Comparison of ENCODE assay signal across 18 cellular contexts in genomic region chr10:62188021-62188616, GRCh38.
DNase-seq lines count a peak whose midpoint lies in the region; ATAC-seq and TF ChIP-seq lines count a peak whose summit lies in the region.
"Had no signal": no experiment of that assay in that cellular context is flagged by ENCODE, and none has a peak within 500 bp of the region (broad histone marks: within the 10 kb centered on the region; RNA-seq: fewer than 3 reads in every experiment).

No MANE protein-coding gene starts in this region.

- CTCF ChIA-PET in activated CD8-positive, alpha-beta T cell treated with anti-CD3 and anti-CD28 coated beads for 36 hours (lab: Charles Lee) = interaction anchor here (1.0 to 7.1 kb wide), 5 partner anchors 9 to 282 kb away, joined by 3 to 46 read pairs (median 4); no protein-coding TSS in a partner anchor
- CTCF ChIA-PET in activated CD8-positive, alpha-beta T cell treated with anti-CD3 and anti-CD28 coated beads, Interleukin-2, amount 10 ng/mL, durations not matched to agents 7 days and 5 days (lab: Charles Lee) = interaction anchor here (1.0 kb wide), 1 partner anchor 149 kb away, joined by 3 read pairs; no protein-coding TSS in a partner anchor
- CTCF ChIA-PET in IMR-90 (lab: Yijun Ruan, JAX) = no interaction called here

- no peak overlapping the region for H2BK5ac ChIP-seq in IMR-90 (ENCODE audit: low read depth, low read length, poor library complexity, severe bottlenecking)

- no peak overlapping the region for H2BK120ac ChIP-seq in IMR-90 (ENCODE audit: low read depth, low read length)

- POLR2A ChIA-PET in activated CD8-positive, alpha-beta T cell treated with anti-CD3 and anti-CD28 coated beads for 36 hours (lab: Charles Lee) = interaction anchor here (0.8 to 1.9 kb wide), 9 partner anchors 10 to 286 kb away, joined by 3 to 12 read pairs (median 4); no protein-coding TSS in a partner anchor
- POLR2A ChIA-PET in activated CD8-positive, alpha-beta T cell treated with anti-CD3 and anti-CD28 coated beads, Interleukin-2, amount 10 ng/mL, durations not matched to agents 7 days and 5 days (lab: Charles Lee) = interaction anchor here (0.6 to 1.7 kb wide), 2 partner anchors 139 to 142 kb away, joined by 3 to 7 read pairs; no protein-coding TSS in a partner anchor
- POLR2A ChIA-PET in IMR-90 (lab: Charles Lee; ENCODE audit: unreplicated experiment) = no interaction called here

- H3K36me3 ChIP-seq in IMR-90 (ENCODE audit: control insufficient read depth, insufficient read depth, low read length) = no peaks in the 10 kb centered on the region
- H3K36me3 ChIP-seq: vagina had no signal

- H3K9ac ChIP-seq in IMR-90 (ENCODE audit: low read depth, low read length) = no peak overlapping the region
- H3K9ac ChIP-seq: parathyroid adenoma had no signal

- H3K27me3 ChIP-seq in IMR-90 (ENCODE audit: control insufficient read depth, insufficient read depth, low read length) = no peaks in the 10 kb centered on the region
- H3K27me3 ChIP-seq: vagina had no signal

- H3K36me3 Mint-ChIP-seq in activated CD8-positive, alpha-beta T cell treated with anti-CD3 and anti-CD28 coated beads for 36 hours (ENCODE audit: low read depth) = peaks cover 31% of the 10 kb centered on the region
- H3K36me3 Mint-ChIP-seq in activated CD8-positive, alpha-beta T cell treated with anti-CD3 and anti-CD28 coated beads, Interleukin-2, amount 10 ng/mL, durations not matched to agents 7 days and 5 days (ENCODE audit: low read depth) = peaks cover 32% of the 10 kb centered on the region
- H3K36me3 Mint-ChIP-seq in activated T-helper 2 cell treated with anti-CD3 and anti-CD28 coated beads, Interferon-gamma antibody, Interleukin-2, Interleukin-4, amounts not matched to agents 10 μg/mL and 5 μg/mL and 100 μg/mL, durations not matched to agents 14 hours and 24 hours and 36 hours (ENCODE audit: low read depth) = peaks cover 19% of the 10 kb centered on the region
- H3K36me3 Mint-ChIP-seq: naive B cell had no signal

- H3K9me3 Mint-ChIP-seq in activated CD8-positive, alpha-beta T cell treated with anti-CD3 and anti-CD28 coated beads for 36 hours = peaks cover 9% of the 10 kb centered on the region
- H3K9me3 Mint-ChIP-seq in activated CD8-positive, alpha-beta T cell treated with anti-CD3 and anti-CD28 coated beads, Interleukin-2, amount 10 ng/mL, durations not matched to agents 7 days and 5 days (ENCODE audit: insufficient read depth) = peaks cover 9% of the 10 kb centered on the region
- H3K9me3 Mint-ChIP-seq in activated T-helper 2 cell treated with anti-CD3 and anti-CD28 coated beads, Interferon-gamma antibody, Interleukin-2, Interleukin-4, amounts not matched to agents 10 μg/mL and 5 μg/mL and 100 μg/mL, durations not matched to agents 14 hours and 24 hours and 36 hours = peaks cover 4% of the 10 kb centered on the region
- H3K9me3 Mint-ChIP-seq: activated B cell treated with CpG ODN at 0.5 μM for 24 hours, naive B cell had no signal

- no peak overlapping the region for H4K8ac ChIP-seq in IMR-90 (ENCODE audit: low read depth in 2 of 2, low read length in 2 of 2)

- no TSS peak for BruUV-seq in IMR-90 (replicated peaks; lab: Mats Ljungman, UMichigan)

- 0 out of 3 replicates have a peak overlapping the region, but pooled peaks have one; percentile 34 for H2BK15ac ChIP-seq in IMR-90 (ENCODE audit: low read depth, low read length)

- TF ChIP-seq CTCF in activated CD8-positive, alpha-beta T cell treated with anti-CD3 and anti-CD28 coated beads for 36 hours (IDR thresholded peaks at IDR 0.05) = no peak
- no peak for TF ChIP-seq CTCF in IMR-90 (conservative IDR thresholded peaks at IDR 0.05; ENCODE audit: low read depth, low read length)

- no CpG with 5 or more reads among the region's 8 CpGs for WGBS in IMR-90 (ENCODE audit: extremely low coverage in 2 of 2, insufficient read length in 1 of 2), 2 experiments

- DNase-seq in activated CD8-positive, alpha-beta T cell treated with anti-CD3 and anti-CD28 coated beads for 36 hours = no peak
- DNase-seq in activated CD8-positive, alpha-beta T cell treated with anti-CD3 and anti-CD28 coated beads, Interleukin-2, amount 10 ng/mL, durations not matched to agents 7 days and 5 days = no peak
- DNase-seq in IMR-90 (no peak), substantia nigra (lab: John Stamatoyannopoulos, UW) (no peak), NCI-H2227 treated with DMSO at 0.1 percent for 48 hours (lab: John Stamatoyannopoulos, UW) (no peak)
- DNase-seq in activated T-helper 2 cell treated with anti-CD3 and anti-CD28 coated beads, Interferon-gamma antibody, Interleukin-2, Interleukin-4, amounts not matched to agents 10 μg/mL and 5 μg/mL and 100 μg/mL, durations not matched to agents 14 hours and 24 hours and 36 hours (ENCODE audit: low spot score) = no peak
- peak; percentile 44 for DNase-seq in stimulated activated CD8-positive, alpha-beta memory T cell treated with anti-CD3 and anti-CD28 coated beads, Interleukin-4, amount 100 ng/mL, for 48 hours
- DNase-seq: activated B cell treated with CpG ODN at 0.5 μM for 24 hours, H7, left cardiac atrium, mesenchymal stem cell, naive B cell, NCI-H1417 treated with DMSO at 0.1 percent for 48 hours, NCI-H82 had no signal

- H3K27ac Mint-ChIP-seq in activated CD8-positive, alpha-beta T cell treated with anti-CD3 and anti-CD28 coated beads for 36 hours = peak overlapping the region; percentile 99
- no peak overlapping the region for H3K27ac Mint-ChIP-seq in activated CD8-positive, alpha-beta T cell treated with anti-CD3 and anti-CD28 coated beads, Interleukin-2, amount 10 ng/mL, durations not matched to agents 7 days and 5 days
- peak overlapping the region; percentile 96 for H3K27ac Mint-ChIP-seq in activated T-helper 2 cell treated with anti-CD3 and anti-CD28 coated beads, Interferon-gamma antibody, Interleukin-2, Interleukin-4, amounts not matched to agents 10 μg/mL and 5 μg/mL and 100 μg/mL, durations not matched to agents 14 hours and 24 hours and 36 hours
- H3K27ac Mint-ChIP-seq: activated B cell treated with CpG ODN at 0.5 μM for 24 hours had no signal

- intact Hi-C loops in activated CD8-positive, alpha-beta T cell treated with anti-CD3 and anti-CD28 coated beads for 36 hours (cut with micrococcal nuclease) = loop anchor here (1.0 to 5.0 kb wide), 2 partner anchors 142 to 246 kb away; no protein-coding TSS in a partner anchor
- intact Hi-C loops in IMR-90 (cut with micrococcal nuclease) = no loop called here
- intact Hi-C loops in activated T-helper 2 cell treated with anti-CD3 and anti-CD28 coated beads, Interferon-gamma antibody, Interleukin-2, Interleukin-4, amounts not matched to agents 10 μg/mL and 5 μg/mL and 100 μg/mL, durations not matched to agents 14 hours and 24 hours and 36 hours (cut with micrococcal nuclease) = loop anchor here (5.0 to 10.0 kb wide), 5 partner anchors 403 to 1077 kb away; partner anchors contain the start of gene EGR2

- dilution Hi-C loops in IMR-90 (cut with HindIII; ENCODE audit: low sequenced_read_pairs, unreplicated experiment) = no loop called here

- no peak overlapping the region for H2AK9ac ChIP-seq in IMR-90 (replicated peaks; ENCODE audit: low read depth, low read length, poor library complexity)

- no peak overlapping the region for H3K14ac ChIP-seq in IMR-90 (replicated peaks; ENCODE audit: low read depth, low read length)

- ATAC-seq in activated CD8-positive, alpha-beta T cell treated with anti-CD3 and anti-CD28 coated beads for 36 hours = peak; percentile 60
- ATAC-seq in activated CD8-positive, alpha-beta T cell treated with anti-CD3 and anti-CD28 coated beads, Interleukin-2, amount 10 ng/mL, durations not matched to agents 7 days and 5 days = no peak
- ATAC-seq in IMR-90 (ENCODE audit: low read depth) = no peak
- no peak for ATAC-seq in HG03039 (IDR thresholded peaks at IDR 0.05; ENCODE audit: unreplicated experiment)
- ATAC-seq: left cardiac atrium had no signal

- no peak for TF ChIP-seq RAD21 in IMR-90 (IDR thresholded peaks at IDR 0.05; ENCODE audit: low read length)

- in situ Hi-C loops in IMR-90 (cut with MboI; ENCODE audit: low sequenced_read_pairs) = no loop called here

- no peak overlapping the region for H3K4me3 ChIP-seq in IMR-90 (ENCODE audit: insufficient read depth, low read depth, low read length)
- H3K4me3 ChIP-seq: vagina had no signal

- TF ChIP-seq POLR2A in IMR-90 (IDR thresholded peaks at IDR 0.05; ENCODE audit: low read depth, low read length) = no peak

- H2AFZ ChIP-seq in IMR-90 (replicated peaks; ENCODE audit: low read length, poor library complexity) = no peak overlapping the region
- H2AFZ ChIP-seq: parathyroid adenoma had no signal

- no peak overlapping the region for H4K91ac ChIP-seq in IMR-90 (ENCODE audit: insufficient read depth, low read depth, low read length)

- no peak overlapping the region for H2AK5ac ChIP-seq in IMR-90 (ENCODE audit: low read depth, low read length)

- H3K23ac ChIP-seq in IMR-90 (ENCODE audit: low read depth, low read length) = no peak overlapping the region

- H3K56ac ChIP-seq in IMR-90 (ENCODE audit: extremely low read depth, insufficient read depth, low read length) = no peak overlapping the region

- H2BK20ac ChIP-seq in IMR-90 (ENCODE audit: low read depth, low read length) = no peak overlapping the region

- H3K4me1 ChIP-seq in IMR-90 (ENCODE audit: control insufficient read depth, insufficient read depth, low read length) = no peaks in the 10 kb centered on the region
- H3K4me1 ChIP-seq: parathyroid adenoma, vagina had no signal

- H4K20me1 ChIP-seq in IMR-90 (ENCODE audit: insufficient read depth, low read length) = no peaks in the 10 kb centered on the region

- no peak overlapping the region for H3K4me3 Mint-ChIP-seq in activated CD8-positive, alpha-beta T cell treated with anti-CD3 and anti-CD28 coated beads for 36 hours
- no peak overlapping the region for H3K4me3 Mint-ChIP-seq in activated CD8-positive, alpha-beta T cell treated with anti-CD3 and anti-CD28 coated beads, Interleukin-2, amount 10 ng/mL, durations not matched to agents 7 days and 5 days
- no peak overlapping the region for H3K4me3 Mint-ChIP-seq in activated T-helper 2 cell treated with anti-CD3 and anti-CD28 coated beads, Interferon-gamma antibody, Interleukin-2, Interleukin-4, amounts not matched to agents 10 μg/mL and 5 μg/mL and 100 μg/mL, durations not matched to agents 14 hours and 24 hours and 36 hours (ENCODE audit: low read depth)
- H3K4me3 Mint-ChIP-seq: activated B cell treated with CpG ODN at 0.5 μM for 24 hours had no signal

- H3K4ac ChIP-seq in IMR-90 (ENCODE audit: low read depth, low read length) = no peak overlapping the region

- H3K4me2 ChIP-seq in IMR-90 (ENCODE audit: low read depth, low read length) = no peak overlapping the region

- H3K4me1 Mint-ChIP-seq in activated CD8-positive, alpha-beta T cell treated with anti-CD3 and anti-CD28 coated beads for 36 hours (ENCODE audit: low read depth) = peaks cover 68% of the 10 kb centered on the region
- H3K4me1 Mint-ChIP-seq in activated CD8-positive, alpha-beta T cell treated with anti-CD3 and anti-CD28 coated beads, Interleukin-2, amount 10 ng/mL, durations not matched to agents 7 days and 5 days (ENCODE audit: low read depth) = peaks cover 55% of the 10 kb centered on the region
- H3K4me1 Mint-ChIP-seq in activated T-helper 2 cell treated with anti-CD3 and anti-CD28 coated beads, Interferon-gamma antibody, Interleukin-2, Interleukin-4, amounts not matched to agents 10 μg/mL and 5 μg/mL and 100 μg/mL, durations not matched to agents 14 hours and 24 hours and 36 hours (ENCODE audit: low read depth) = peaks cover 55% of the 10 kb centered on the region

- H3K9me3 ChIP-seq in IMR-90 (ENCODE audit: control insufficient read depth, insufficient read depth, low read length) = no peaks in the 10 kb centered on the region
- H3K9me3 ChIP-seq: vagina had no signal

- H4K5ac ChIP-seq in IMR-90 (ENCODE audit: low read depth, low read length) = no peak overlapping the region

- H3K27me3 Mint-ChIP-seq in activated CD8-positive, alpha-beta T cell treated with anti-CD3 and anti-CD28 coated beads for 36 hours = no peaks in the 10 kb centered on the region
- H3K27me3 Mint-ChIP-seq in activated CD8-positive, alpha-beta T cell treated with anti-CD3 and anti-CD28 coated beads, Interleukin-2, amount 10 ng/mL, durations not matched to agents 7 days and 5 days (ENCODE audit: low read depth) = no peaks in the 10 kb centered on the region
- no peaks in the 10 kb centered on the region for H3K27me3 Mint-ChIP-seq in activated T-helper 2 cell treated with anti-CD3 and anti-CD28 coated beads, Interferon-gamma antibody, Interleukin-2, Interleukin-4, amounts not matched to agents 10 μg/mL and 5 μg/mL and 100 μg/mL, durations not matched to agents 14 hours and 24 hours and 36 hours (ENCODE audit: low read depth)
- H3K27me3 Mint-ChIP-seq: activated B cell treated with CpG ODN at 0.5 μM for 24 hours, naive B cell had no signal

- H3K79me1 ChIP-seq in IMR-90 (ENCODE audit: low read depth in 1 of 2, low read length in 2 of 2) = no peaks in the 10 kb centered on the region

- H3K18ac ChIP-seq in IMR-90 (ENCODE audit: low read depth, low read length) = no peak overlapping the region

- no peaks in the 10 kb centered on the region for H3K9me1 ChIP-seq in IMR-90 (ENCODE audit: insufficient read depth, low read length)

- no peak overlapping the region for H3K27ac ChIP-seq in IMR-90 (ENCODE audit: insufficient read depth, low read length)
- H3K27ac ChIP-seq in substantia nigra (ENCODE audit: low read depth, low read length, poor library complexity, severe bottlenecking) = no peak overlapping the region
- H3K27ac ChIP-seq: C4-2B, parathyroid adenoma, vagina had no signal
